2 cellular contexts compared by ENCODE assay signal in genomic region chr14:88682495-88683114, GRCh38.
TF ChIP-seq lines count a peak whose summit lies in the region.

No MANE protein-coding gene starts in this region.

TF ChIP-seq in GM23338, 12 proteins besides CTCF, POLR2A, EP300 and RAD21:
- TF ChIP-seq, protein P1, sequence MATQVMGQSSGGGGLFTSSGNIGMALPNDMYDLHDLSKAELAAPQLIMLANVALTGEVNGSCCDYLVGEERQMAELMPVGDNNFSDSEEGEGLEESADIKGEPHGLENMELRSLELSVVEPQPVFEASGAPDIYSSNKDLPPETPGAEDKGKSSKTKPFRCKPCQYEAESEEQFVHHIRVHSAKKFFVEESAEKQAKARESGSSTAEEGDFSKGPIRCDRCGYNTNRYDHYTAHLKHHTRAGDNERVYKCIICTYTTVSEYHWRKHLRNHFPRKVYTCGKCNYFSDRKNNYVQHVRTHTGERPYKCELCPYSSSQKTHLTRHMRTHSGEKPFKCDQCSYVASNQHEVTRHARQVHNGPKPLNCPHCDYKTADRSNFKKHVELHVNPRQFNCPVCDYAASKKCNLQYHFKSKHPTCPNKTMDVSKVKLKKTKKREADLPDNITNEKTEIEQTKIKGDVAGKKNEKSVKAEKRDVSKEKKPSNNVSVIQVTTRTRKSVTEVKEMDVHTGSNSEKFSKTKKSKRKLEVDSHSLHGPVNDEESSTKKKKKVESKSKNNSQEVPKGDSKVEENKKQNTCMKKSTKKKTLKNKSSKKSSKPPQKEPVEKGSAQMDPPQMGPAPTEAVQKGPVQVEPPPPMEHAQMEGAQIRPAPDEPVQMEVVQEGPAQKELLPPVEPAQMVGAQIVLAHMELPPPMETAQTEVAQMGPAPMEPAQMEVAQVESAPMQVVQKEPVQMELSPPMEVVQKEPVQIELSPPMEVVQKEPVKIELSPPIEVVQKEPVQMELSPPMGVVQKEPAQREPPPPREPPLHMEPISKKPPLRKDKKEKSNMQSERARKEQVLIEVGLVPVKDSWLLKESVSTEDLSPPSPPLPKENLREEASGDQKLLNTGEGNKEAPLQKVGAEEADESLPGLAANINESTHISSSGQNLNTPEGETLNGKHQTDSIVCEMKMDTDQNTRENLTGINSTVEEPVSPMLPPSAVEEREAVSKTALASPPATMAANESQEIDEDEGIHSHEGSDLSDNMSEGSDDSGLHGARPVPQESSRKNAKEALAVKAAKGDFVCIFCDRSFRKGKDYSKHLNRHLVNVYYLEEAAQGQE (IDR thresholded peaks at IDR 0.05; ENCODE audit: unreplicated experiment), result no peak
- TF ChIP-seq POLR2AphosphoS5 (IDR thresholded peaks at IDR 0.05; ENCODE audit: low read depth) (no peak), JUNB (IDR thresholded peaks at IDR 0.05; ENCODE audit: unreplicated experiment) (no peak), STAT1 (IDR thresholded peaks at IDR 0.05; ENCODE audit: unreplicated experiment) (no peak), ZNF114 (CRISPR knock-in tag; IDR thresholded peaks at IDR 0.05) (no peak), ZNF331 (CRISPR knock-in tag; IDR thresholded peaks at IDR 0.05; ENCODE audit: low read depth) (no peak), NANOG (IDR thresholded peaks at IDR 0.05; ENCODE audit: borderline replicate concordance) (no peak)
- TF ChIP-seq, protein P2, sequence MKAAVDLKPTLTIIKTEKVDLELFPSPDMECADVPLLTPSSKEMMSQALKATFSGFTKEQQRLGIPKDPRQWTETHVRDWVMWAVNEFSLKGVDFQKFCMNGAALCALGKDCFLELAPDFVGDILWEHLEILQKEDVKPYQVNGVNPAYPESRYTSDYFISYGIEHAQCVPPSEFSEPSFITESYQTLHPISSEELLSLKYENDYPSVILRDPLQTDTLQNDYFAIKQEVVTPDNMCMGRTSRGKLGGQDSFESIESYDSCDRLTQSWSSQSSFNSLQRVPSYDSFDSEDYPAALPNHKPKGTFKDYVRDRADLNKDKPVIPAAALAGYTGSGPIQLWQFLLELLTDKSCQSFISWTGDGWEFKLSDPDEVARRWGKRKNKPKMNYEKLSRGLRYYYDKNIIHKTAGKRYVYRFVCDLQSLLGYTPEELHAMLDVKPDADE (IDR thresholded peaks at IDR 0.05), result no peak

TF ChIP-seq in H1, 55 proteins besides CTCF, POLR2A, EP300 and RAD21 (continued from another document):
- no peak for TF ChIP-seq EZH2 (IDR thresholded peaks at IDR 0.05; ENCODE audit: low read depth, low read length, severe bottlenecking)
- no peak for TF ChIP-seq TCF12 (IDR thresholded peaks at IDR 0.05; ENCODE audit: low read depth, low read length)
- TF ChIP-seq MAFK (IDR thresholded peaks at IDR 0.05; ENCODE audit: low read depth, low read length), result no peak
- TF ChIP-seq TAF1 (IDR thresholded peaks at IDR 0.05; ENCODE audit: low read depth, low read length), result peak; percentile 60; the same call in 1 of the 2 replicates
- TF ChIP-seq RNF2 (IDR thresholded peaks at IDR 0.05; ENCODE audit: borderline replicate concordance, low read depth, low read length, missing control alignments, poor library complexity, severe bottlenecking), result no peak
- peak; percentile 48; the same call in 1 of the 2 replicates for TF ChIP-seq POLR2AphosphoS5 (IDR thresholded peaks at IDR 0.05; ENCODE audit: low read depth, low read length)
